Comparison of ENCODE assay signal across 8 cellular contexts in the genomic region with DNA sequence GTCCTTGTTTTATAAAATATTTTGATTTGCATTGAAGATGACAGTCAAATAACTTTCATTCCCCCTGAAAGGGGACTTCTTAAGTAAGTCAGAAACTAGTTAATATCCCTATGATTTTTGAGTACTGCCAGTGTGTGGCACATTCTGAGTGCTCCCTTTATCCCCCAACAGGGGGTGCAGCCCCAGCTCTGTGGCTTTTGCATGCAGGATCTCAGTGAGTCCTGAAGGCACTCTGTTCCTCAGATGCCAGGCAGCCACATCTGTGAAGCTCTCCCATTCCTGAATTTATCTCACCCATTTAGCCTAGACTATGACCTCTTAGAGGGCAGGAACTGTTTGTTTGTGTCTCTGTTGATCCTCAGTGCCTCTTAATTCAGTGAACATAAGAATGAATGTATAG.
DNase-seq lines count a peak whose midpoint lies in the region; ATAC-seq and TF ChIP-seq lines count a peak whose summit lies in the region.

No MANE protein-coding gene starts in this region.

- peak; percentile 47 for TF ChIP-seq CTCF in DND-41 (IDR thresholded peaks at IDR 0.05; ENCODE audit: borderline replicate concordance, extremely low read depth, low read length, poor library complexity, severe bottlenecking)
- peak; percentile 51 for TF ChIP-seq CTCF in WTC11 (IDR thresholded peaks at IDR 0.05)

- no peaks in the 10 kb centered on the region for H3K9me3 Mint-ChIP-seq in WTC11

- no peak overlapping the region for H3K9ac ChIP-seq in DND-41 (ENCODE audit: low read depth, low read length)

- no peaks in the 10 kb centered on the region for H3K9me3 ChIP-seq in DND-41 (ENCODE audit: insufficient read depth, low read length, severe bottlenecking)

- H3K4me2 ChIP-seq in DND-41 (ENCODE audit: insufficient read depth, low read length) = no peak overlapping the region

- H3K36me3 ChIP-seq in DND-41 (ENCODE audit: insufficient read depth, low read length) = no peaks in the 10 kb centered on the region

- no peak overlapping the region for H3K4me3 Mint-ChIP-seq in WTC11

- no peaks in the 10 kb centered on the region for H3K27me3 Mint-ChIP-seq in WTC11 (ENCODE audit: low read depth)

- CTCF ChIA-PET in WTC11 (lab: Charles Lee) = interaction anchor here (0.5 to 3.4 kb wide), 15 partner anchors 12 to 1649 kb away, joined by 3 to 22 read pairs (median 3); no protein-coding TSS in a partner anchor

- peaks cover 12% of the 10 kb centered on the region for H3K4me1 ChIP-seq in DND-41 (ENCODE audit: insufficient read depth, low read length)

- DNase-seq in DND-41 = peak; percentile 34
- peak; percentile 60 for DNase-seq in WTC11 (ENCODE audit: low spot score)
- DNase-seq in left kidney (ENCODE audit: low read depth, low spot score) = peak; percentile 42

- peak; percentile 68 for ATAC-seq in DND-41 (ENCODE audit: insufficient read depth, low read depth)
- ATAC-seq in HG03175 (IDR thresholded peaks at IDR 0.05; ENCODE audit: unreplicated experiment) = peak; percentile 53
- ATAC-seq in WTC11 = peak; percentile 96
- ATAC-seq in HG03439 (IDR thresholded peaks at IDR 0.05; ENCODE audit: unreplicated experiment) = no peak
- ATAC-seq in GM21528 (IDR thresholded peaks at IDR 0.05; ENCODE audit: low FRiP score, unreplicated experiment) = no peak
- no peak for ATAC-seq in GM21381 (IDR thresholded peaks at IDR 0.05; ENCODE audit: unreplicated experiment)
- no peak for ATAC-seq in HG02571 (IDR thresholded peaks at IDR 0.05; ENCODE audit: unreplicated experiment)

- peaks cover 14% of the 10 kb centered on the region for H3K4me1 Mint-ChIP-seq in WTC11

- no peak overlapping the region for H3K27ac Mint-ChIP-seq in WTC11

- H4K20me1 ChIP-seq in DND-41 (ENCODE audit: insufficient read depth, low read length) = peaks cover 4% of the 10 kb centered on the region; the same call in 1 of the 2 replicates

- no peaks in the 10 kb centered on the region for H3K36me3 Mint-ChIP-seq in WTC11

- H2AFZ ChIP-seq in DND-41 (ENCODE audit: low read depth, low read length) = no peak overlapping the region

- H3K27ac ChIP-seq in DND-41 (ENCODE audit: low read length) = no peak overlapping the region

- no peak overlapping the region for H3K4me3 ChIP-seq in DND-41 (ENCODE audit: low read depth in 1 of 2, low read length in 2 of 2)

- POLR2A ChIA-PET in WTC11 (lab: Charles Lee) = no interaction called here

- H3K27me3 ChIP-seq in DND-41 (ENCODE audit: insufficient read depth, low read length, poor library complexity) = no peaks in the 10 kb centered on the region

- no peaks in the 10 kb centered on the region for H3K79me2 ChIP-seq in DND-41 (ENCODE audit: insufficient read depth, low read length)

TF ChIP-seq in WTC11, 78 proteins besides CTCF, POLR2A, EP300 and RAD21:
- no peak for TF ChIP-seq JUN (CRISPR knock-in tag; IDR thresholded peaks at IDR 0.05)
- TF ChIP-seq ZBTB21 (CRISPR knock-in tag; IDR thresholded peaks at IDR 0.05; ENCODE audit: borderline replicate concordance) = no peak
- TF ChIP-seq, protein P1, sequence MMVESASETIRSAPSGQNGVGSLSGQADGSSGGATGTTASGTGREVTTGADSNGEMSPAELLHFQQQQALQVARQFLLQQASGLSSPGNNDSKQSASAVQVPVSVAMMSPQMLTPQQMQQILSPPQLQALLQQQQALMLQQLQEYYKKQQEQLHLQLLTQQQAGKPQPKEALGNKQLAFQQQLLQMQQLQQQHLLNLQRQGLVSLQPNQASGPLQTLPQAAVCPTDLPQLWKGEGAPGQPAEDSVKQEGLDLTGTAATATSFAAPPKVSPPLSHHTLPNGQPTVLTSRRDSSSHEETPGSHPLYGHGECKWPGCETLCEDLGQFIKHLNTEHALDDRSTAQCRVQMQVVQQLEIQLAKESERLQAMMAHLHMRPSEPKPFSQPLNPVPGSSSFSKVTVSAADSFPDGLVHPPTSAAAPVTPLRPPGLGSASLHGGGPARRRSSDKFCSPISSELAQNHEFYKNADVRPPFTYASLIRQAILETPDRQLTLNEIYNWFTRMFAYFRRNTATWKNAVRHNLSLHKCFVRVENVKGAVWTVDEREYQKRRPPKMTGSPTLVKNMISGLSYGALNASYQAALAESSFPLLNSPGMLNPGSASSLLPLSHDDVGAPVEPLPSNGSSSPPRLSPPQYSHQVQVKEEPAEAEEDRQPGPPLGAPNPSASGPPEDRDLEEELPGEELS (CRISPR knock-in tag; IDR thresholded peaks at IDR 0.05) = no peak
- no peak for TF ChIP-seq GABPB1 (CRISPR knock-in tag; IDR thresholded peaks at IDR 0.05)
- TF ChIP-seq ZNF423 (CRISPR knock-in tag; IDR thresholded peaks at IDR 0.05) = no peak
- TF ChIP-seq CBFB (CRISPR knock-in tag; IDR thresholded peaks at IDR 0.05; ENCODE audit: low read depth) = no peak
- TF ChIP-seq ZNF263 (CRISPR knock-in tag; IDR thresholded peaks at IDR 0.05; ENCODE audit: low read depth) = no peak
- no peak for TF ChIP-seq ESRRA (CRISPR knock-in tag; IDR thresholded peaks at IDR 0.05; ENCODE audit: borderline replicate concordance)
- TF ChIP-seq NR3C1 (CRISPR knock-in tag; conservative IDR thresholded peaks at IDR 0.05; ENCODE audit: low read depth) = no peak
- TF ChIP-seq, protein P2, sequence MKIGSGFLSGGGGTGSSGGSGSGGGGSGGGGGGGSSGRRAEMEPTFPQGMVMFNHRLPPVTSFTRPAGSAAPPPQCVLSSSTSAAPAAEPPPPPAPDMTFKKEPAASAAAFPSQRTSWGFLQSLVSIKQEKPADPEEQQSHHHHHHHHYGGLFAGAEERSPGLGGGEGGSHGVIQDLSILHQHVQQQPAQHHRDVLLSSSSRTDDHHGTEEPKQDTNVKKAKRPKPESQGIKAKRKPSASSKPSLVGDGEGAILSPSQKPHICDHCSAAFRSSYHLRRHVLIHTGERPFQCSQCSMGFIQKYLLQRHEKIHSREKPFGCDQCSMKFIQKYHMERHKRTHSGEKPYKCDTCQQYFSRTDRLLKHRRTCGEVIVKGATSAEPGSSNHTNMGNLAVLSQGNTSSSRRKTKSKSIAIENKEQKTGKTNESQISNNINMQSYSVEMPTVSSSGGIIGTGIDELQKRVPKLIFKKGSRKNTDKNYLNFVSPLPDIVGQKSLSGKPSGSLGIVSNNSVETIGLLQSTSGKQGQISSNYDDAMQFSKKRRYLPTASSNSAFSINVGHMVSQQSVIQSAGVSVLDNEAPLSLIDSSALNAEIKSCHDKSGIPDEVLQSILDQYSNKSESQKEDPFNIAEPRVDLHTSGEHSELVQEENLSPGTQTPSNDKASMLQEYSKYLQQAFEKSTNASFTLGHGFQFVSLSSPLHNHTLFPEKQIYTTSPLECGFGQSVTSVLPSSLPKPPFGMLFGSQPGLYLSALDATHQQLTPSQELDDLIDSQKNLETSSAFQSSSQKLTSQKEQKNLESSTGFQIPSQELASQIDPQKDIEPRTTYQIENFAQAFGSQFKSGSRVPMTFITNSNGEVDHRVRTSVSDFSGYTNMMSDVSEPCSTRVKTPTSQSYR (CRISPR knock-in tag; IDR thresholded peaks at IDR 0.05) = no peak
- TF ChIP-seq, protein P3, sequence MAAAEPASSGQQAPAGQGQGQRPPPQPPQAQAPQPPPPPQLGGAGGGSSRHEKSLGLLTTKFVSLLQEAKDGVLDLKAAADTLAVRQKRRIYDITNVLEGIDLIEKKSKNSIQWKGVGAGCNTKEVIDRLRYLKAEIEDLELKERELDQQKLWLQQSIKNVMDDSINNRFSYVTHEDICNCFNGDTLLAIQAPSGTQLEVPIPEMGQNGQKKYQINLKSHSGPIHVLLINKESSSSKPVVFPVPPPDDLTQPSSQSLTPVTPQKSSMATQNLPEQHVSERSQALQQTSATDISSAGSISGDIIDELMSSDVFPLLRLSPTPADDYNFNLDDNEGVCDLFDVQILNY (CRISPR knock-in tag; IDR thresholded peaks at IDR 0.05) = no peak
- TF ChIP-seq ELF4 (CRISPR knock-in tag; IDR thresholded peaks at IDR 0.05; ENCODE audit: low read depth) = no peak

Comparison
In these comparisons a context has a peak if more than half of its experiments do, and no peak if none do; other contexts are left out.
1. ATAC-seq: peak in DND-41 (single experiment), HG03175 (single experiment) and WTC11 (single experiment); none in HG03439 (single experiment), GM21528 (single experiment), GM21381 (single experiment) and HG02571 (single experiment).
2. Peak in every context shown above with its lines, with median percentiles within 50 percentile points of each other: DNase-seq.